Comparison of ENCODE assay signal across 9 cellular contexts in the genomic region with DNA sequence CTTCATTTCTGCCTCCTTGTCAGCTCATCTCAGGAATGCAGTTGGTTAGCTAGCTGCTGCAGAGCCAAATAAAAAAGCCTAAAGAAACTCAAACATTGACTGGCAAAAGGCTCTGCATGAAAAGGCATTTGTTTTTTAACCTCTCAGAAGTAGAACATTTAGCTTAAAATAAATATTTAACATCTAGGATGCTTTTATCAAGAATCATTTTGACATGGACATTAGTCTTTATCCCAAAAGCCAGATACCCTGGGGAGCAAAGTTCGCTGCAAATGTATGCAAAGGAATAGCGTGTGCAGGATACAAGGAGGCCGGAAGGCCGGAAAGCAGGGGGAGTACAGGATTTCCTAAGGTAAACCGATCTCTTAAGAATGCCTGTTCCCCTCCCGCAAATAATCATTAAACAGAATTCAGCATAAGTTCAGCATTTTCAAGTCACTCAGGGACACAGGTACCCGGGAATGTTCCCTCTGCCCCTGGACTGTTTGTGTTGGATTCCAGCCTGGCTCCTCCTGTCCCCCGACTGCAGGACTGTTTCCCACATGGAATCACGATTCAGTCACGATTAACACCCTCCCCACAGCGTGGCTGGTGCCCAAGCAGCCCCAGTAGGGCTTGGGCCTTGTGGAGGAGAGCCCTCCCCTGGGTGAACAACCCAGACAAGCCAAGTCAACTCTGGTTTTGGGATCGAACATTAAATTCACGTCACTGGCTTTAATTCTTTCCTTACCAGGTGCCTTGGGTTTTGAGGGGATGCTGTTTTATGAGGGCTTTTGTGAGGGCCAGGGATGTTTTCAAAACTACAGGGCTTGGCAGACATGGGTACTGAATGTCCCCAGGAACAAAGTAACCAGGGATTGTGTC.
DNase-seq lines count a peak whose midpoint lies in the region; ATAC-seq and TF ChIP-seq lines count a peak whose summit lies in the region.
"Had no signal": no experiment of that assay in that cellular context is flagged by ENCODE, and none has a peak within 500 bp of the region (broad histone marks: within the 10 kb centered on the region; RNA-seq: fewer than 3 reads in every experiment).

No MANE protein-coding gene starts in this region.

- WGBS in esophagus squamous epithelium, 2 donors: 52 to 64% methylated on average over 13 of the region's 13 CpGs

- H3K36me3 Mint-ChIP-seq in T-cell: peaks cover 29% of the 10 kb centered on the region
- peaks cover 23% of the 10 kb centered on the region for H3K36me3 Mint-ChIP-seq in natural killer cell treated with Interleukin-12 subunit alpha and Interleukin-12 subunit beta and Interleukin-15 and Interleukin-18, amount 100 ng/mL, for 72 hours

- H3K36me3 ChIP-seq in esophagus squamous epithelium: peaks cover 0 to 30% (median 0%) of the 10 kb centered on the region in 3 donors

- intact Hi-C loops in esophagus squamous epithelium (cut with DNase I): no loop called here

- DNase-seq in AG08396 (ENCODE audit: low spot score) (peak; percentile 38), T-cell (no peak), esophagus squamous epithelium (lab: John Stamatoyannopoulos, UW) (no peak), NCI-H82 treated with DMSO at 0.1 percent for 48 hours (lab: John Stamatoyannopoulos, UW; ENCODE audit: unreplicated experiment) (no peak), NCI-H82 (lab: John Stamatoyannopoulos, UW) (no peak)
- no peak for DNase-seq in natural killer cell treated with Interleukin-12 subunit alpha and Interleukin-12 subunit beta and Interleukin-15 and Interleukin-18, amount 100 ng/mL, for 72 hours (ENCODE audit: low spot score)
- DNase-seq: DND-41 had no signal

- peaks cover 14 to 46% (median 32%) of the 10 kb centered on the region in 3 donors for H3K4me1 ChIP-seq in esophagus squamous epithelium

- TF ChIP-seq POLR2A in esophagus squamous epithelium (IDR thresholded peaks at IDR 0.05): no peak

- H3K27ac ChIP-seq in esophagus squamous epithelium: peak overlapping the region; percentile 16 to 76 (median 64)

- POLR2A ChIA-PET in T-cell (lab: Charles Lee): no interaction called here

- H3K4me1 Mint-ChIP-seq in T-cell: peaks cover 53 to 65% (median 63%) of the 10 kb centered on the region in 3 donors
- peaks cover 90 to 92% of the 10 kb centered on the region in 2 donors for H3K4me1 Mint-ChIP-seq in natural killer cell treated with Interleukin-12 subunit alpha and Interleukin-12 subunit beta and Interleukin-15 and Interleukin-18, amount 100 ng/mL, for 72 hours (ENCODE audit: low read depth in 2 of 2)

- ATAC-seq in T-cell (replicated peaks in 1 of 4): no peak
- no peak for ATAC-seq in natural killer cell treated with Interleukin-12 subunit alpha and Interleukin-12 subunit beta and Interleukin-15 and Interleukin-18, amount 100 ng/mL, for 72 hours
- no peak for ATAC-seq in GM21515 (IDR thresholded peaks at IDR 0.05; ENCODE audit: unreplicated experiment)
- no peak for ATAC-seq in HG03139 (IDR thresholded peaks at IDR 0.05; ENCODE audit: unreplicated experiment)

- H3K4me3 Mint-ChIP-seq in T-cell: no peak overlapping the region
- peak overlapping the region; percentile 87 for H3K4me3 Mint-ChIP-seq in natural killer cell treated with Interleukin-12 subunit alpha and Interleukin-12 subunit beta and Interleukin-15 and Interleukin-18, amount 100 ng/mL, for 72 hours

- H3K9me3 ChIP-seq in esophagus squamous epithelium: no peaks in the 10 kb centered on the region

- no peaks in the 10 kb centered on the region for H3K27me3 ChIP-seq in esophagus squamous epithelium

- H3K27me3 Mint-ChIP-seq in T-cell: no peaks in the 10 kb centered on the region
- H3K27me3 Mint-ChIP-seq in natural killer cell treated with Interleukin-12 subunit alpha and Interleukin-12 subunit beta and Interleukin-15 and Interleukin-18, amount 100 ng/mL, for 72 hours: no peaks in the 10 kb centered on the region

- CTCF ChIA-PET in T-cell (lab: Charles Lee): no interaction called here

- no peak for TF ChIP-seq CTCF in esophagus squamous epithelium (IDR thresholded peaks at IDR 0.05)

- no peaks in the 10 kb centered on the region for H3K9me3 Mint-ChIP-seq in T-cell
- H3K9me3 Mint-ChIP-seq in natural killer cell treated with Interleukin-12 subunit alpha and Interleukin-12 subunit beta and Interleukin-15 and Interleukin-18, amount 100 ng/mL, for 72 hours: peaks cover 3% of the 10 kb centered on the region

- H3K27ac Mint-ChIP-seq in T-cell: peak overlapping the region; percentile 11 to 74
- H3K27ac Mint-ChIP-seq in natural killer cell treated with Interleukin-12 subunit alpha and Interleukin-12 subunit beta and Interleukin-15 and Interleukin-18, amount 100 ng/mL, for 72 hours: peak overlapping the region; percentile 96 to 98

- no peak overlapping the region for H3K4me3 ChIP-seq in esophagus squamous epithelium
